ENCODE assay signal across 32 cellular contexts in the genomic region with DNA sequence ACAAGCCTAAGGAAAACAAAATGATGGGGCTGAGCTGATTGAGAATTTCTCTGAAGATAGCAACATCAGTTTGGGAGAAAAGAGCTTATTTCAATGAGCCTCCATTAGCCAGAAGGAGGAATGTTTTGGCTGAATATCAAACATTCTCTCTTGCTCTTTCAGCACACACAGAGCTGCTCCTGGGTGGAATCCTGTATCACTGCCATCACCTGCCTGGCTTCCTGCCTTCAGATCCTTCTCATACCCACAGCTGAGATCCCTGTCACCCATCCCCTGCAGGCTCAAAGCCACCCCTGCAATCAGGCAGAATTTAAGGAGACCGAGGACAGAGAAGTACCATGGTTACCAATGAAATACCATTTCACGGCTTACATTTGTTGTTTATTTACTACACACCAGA. TPM values are rescaled to one million over a fixed set of nuclear protein-coding genes. Genes with fewer than 3 reads are reported as not detected.
"Had no signal": no experiment of that assay in that cellular context is flagged by ENCODE, and none has a peak within 500 bp of the region (broad histone marks: within the 10 kb centered on the region; RNA-seq: fewer than 3 reads in every experiment).

No MANE protein-coding gene starts in this region.

- H3K4me1 ChIP-seq: adrenal gland, body of pancreas, breast epithelium had no signal

- H3K27me3 ChIP-seq: body of pancreas, brain microvascular endothelial cell, breast epithelium had no signal

- DNase-seq: activated B cell treated with CpG ODN at 0.5 μM for 24 hours; activated CD4-positive, alpha-beta memory T cell treated with anti-CD3 and anti-CD28 coated beads for 36 hours; activated CD4-positive, alpha-beta T cell treated with anti-CD3 and anti-CD28 coated beads for 4 hours; activated CD4-positive, alpha-beta T cell treated with anti-CD3 and anti-CD28 coated beads, Interleukin-2, amount 10 ng/mL, durations not matched to agents 24 days and 14 days; activated CD4-positive, alpha-beta T cell treated with anti-CD3 and anti-CD28 coated beads, Interleukin-2, amount 50 U/mL, for 1 hour; activated CD4-positive, alpha-beta T cell treated with anti-CD3 and anti-CD28 coated beads, Interleukin-2, amount 50 U/mL, for 4 hours; activated CD4-positive, CD25-positive, alpha-beta regulatory T cell treated with anti-CD3 and anti-CD28 coated beads, Interleukin-2, amount 50 U/mL, for 72 hours; activated CD8-positive, alpha-beta memory T cell treated with anti-CD3 and anti-CD28 coated beads, Interleukin-2, amount 50 U/mL, for 4 hours; activated CD8-positive, alpha-beta T cell treated with anti-CD3 and anti-CD28 coated beads for 36 hours; activated effector memory CD4-positive, alpha-beta T cell treated with anti-CD3 and anti-CD28 coated beads, Interleukin-2, amount 50 U/mL, for 16 hours; activated gamma-delta T cell treated with Interleukin-2 at 50 U/mL for 16 hours; activated naive CD4-positive, alpha-beta T cell; activated naive CD4-positive, alpha-beta T cell treated with anti-CD3 and anti-CD28 coated beads for 36 hours; activated naive CD4-positive, alpha-beta T cell treated with anti-CD3 and anti-CD28 coated beads, Interleukin-2, amount 50 U/mL, for 16 hours; activated naive CD8-positive, alpha-beta T cell treated with anti-CD3 and anti-CD28 coated beads for 36 hours; activated T-cell treated with anti-CD3 and anti-CD28 coated beads for 4 hours; activated T-cell treated with anti-CD3 and anti-CD28 coated beads, Interleukin-2, amount 50 U/mL, for 1 hour; activated T-cell treated with anti-CD3 and anti-CD28 coated beads, Interleukin-2, amount 50 U/mL, for 4 hours; activated T-cell treated with anti-CD3 and anti-CD28 coated beads, Interleukin-2, amount 50 U/mL, for 72 hours; adrenal gland; amniotic stem cell; aorta; body of pancreas; brain microvascular endothelial cell; central memory CD4-positive, alpha-beta T cell; T-helper 1 cell; T-helper 2 cell; T-helper 9 cell had no signal

- H3K27ac ChIP-seq: adrenal gland, body of pancreas, brain microvascular endothelial cell, breast epithelium, VCaP had no signal

- H3K9me3 ChIP-seq: adrenal gland, body of pancreas, breast epithelium had no signal

- ATAC-seq: activated CD8-positive, alpha-beta T cell treated with anti-CD3 and anti-CD28 coated beads for 36 hours; activated naive CD4-positive, alpha-beta T cell treated with anti-CD3 and anti-CD28 coated beads, Interleukin-2, amount 50 U/mL, for 72 hours; activated T-cell treated with anti-CD3 and anti-CD28 coated beads, Interleukin-2, amount 50 U/mL, for 4 hours; activated T-cell treated with anti-CD3 and anti-CD28 coated beads, Interleukin-2, amount 50 U/mL, for 72 hours; activated T-helper 17 cell treated with anti-CD3 and anti-CD28 coated beads, Interleukin-2, amount 50 U/mL, for 72 hours; body of pancreas had no signal

- H3K4me3 ChIP-seq: adrenal gland, body of pancreas, breast epithelium had no signal

- H3K36me3 ChIP-seq: adrenal gland, brain microvascular endothelial cell, breast epithelium had no signal

RNA-seq across cellular contexts. Expression of a gene that starts 27.2 kb away (rescaled TPM):
- total RNA-seq: activated B cell treated with CpG ODN at 0.5 μM for 24 hours; activated CD4-positive, alpha-beta memory T cell treated with anti-CD3 and anti-CD28 coated beads for 36 hours had no signal
